In genomic region chr1:66930823-66931174, GRCh38 we compare ENCODE assay signal across 8 cellular contexts. TPM values are rescaled to one million over a fixed set of nuclear protein-coding genes. Genes with fewer than 3 reads are reported as not detected.
DNase-seq lines count a peak whose midpoint lies in the region; ATAC-seq lines count a peak whose summit lies in the region.

No MANE protein-coding gene starts in this region.

- peak overlapping the region; percentile 80 to 97 (median 90) for H3K4me3 ChIP-seq in subcutaneous abdominal adipose tissue (ENCODE audit: low read depth in 1 of 5, low read length in 5 of 5)

- peaks cover 7% of the 10 kb centered on the region for H3K36me3 Mint-ChIP-seq in T-helper 1 cell treated with Interleukin-12 subunit alpha and Interleukin-12 subunit beta and Interleukin-4 antibody, amounts not matched to agents 30 μg/mL and 1 μg/mL, for 36 hours (ENCODE audit: low read depth)
- H3K36me3 Mint-ChIP-seq in activated CD8-positive, alpha-beta T cell treated with anti-CD3 and anti-CD28 coated beads, Interleukin-2, amount 10 ng/mL, durations not matched to agents 7 days and 5 days (ENCODE audit: low read depth), result peaks cover 42% of the 10 kb centered on the region

- DNase-seq in T-helper 1 cell (no peak), iPS-NIHi11 (ENCODE audit: low spot score) (peak; percentile 17), SHP77 treated with DMSO at 0.1 percent for 48 hours (lab: John Stamatoyannopoulos, UW) (no peak), kidney glomerular epithelial cell (lab: John Stamatoyannopoulos, UW) (no peak)
- DNase-seq in activated CD8-positive, alpha-beta T cell treated with anti-CD3 and anti-CD28 coated beads, Interleukin-2, amount 10 ng/mL, durations not matched to agents 7 days and 5 days, result no peak

- peak overlapping the region; percentile 87 for H3K27ac Mint-ChIP-seq in T-helper 1 cell treated with Interleukin-12 subunit alpha and Interleukin-12 subunit beta and Interleukin-4 antibody, amounts not matched to agents 30 μg/mL and 1 μg/mL, for 36 hours
- H3K27ac Mint-ChIP-seq in activated CD8-positive, alpha-beta T cell treated with anti-CD3 and anti-CD28 coated beads, Interleukin-2, amount 10 ng/mL, durations not matched to agents 7 days and 5 days, result peak overlapping the region; percentile 84

- H3K4me1 Mint-ChIP-seq in T-helper 1 cell treated with Interleukin-12 subunit alpha and Interleukin-12 subunit beta and Interleukin-4 antibody, amounts not matched to agents 30 μg/mL and 1 μg/mL, for 36 hours (ENCODE audit: low read depth), result peaks cover 58% of the 10 kb centered on the region
- H3K4me1 Mint-ChIP-seq in activated CD8-positive, alpha-beta T cell treated with anti-CD3 and anti-CD28 coated beads, Interleukin-2, amount 10 ng/mL, durations not matched to agents 7 days and 5 days (ENCODE audit: low read depth), result peaks cover 64% of the 10 kb centered on the region

- POLR2A ChIA-PET in activated CD8-positive, alpha-beta T cell treated with anti-CD3 and anti-CD28 coated beads, Interleukin-2, amount 10 ng/mL, durations not matched to agents 7 days and 5 days (lab: Charles Lee), result interaction anchor here (0.5 to 1.7 kb wide), 8 partner anchors 8 to 385 kb away, joined by 3 to 11 read pairs (median 4); partner anchors contain the start of gene SLC35D1

- no peaks in the 10 kb centered on the region for H3K9me3 ChIP-seq in subcutaneous abdominal adipose tissue (ENCODE audit: control insufficient read depth in 5 of 5, low read length in 5 of 5)

- H3K4me1 ChIP-seq in subcutaneous abdominal adipose tissue (ENCODE audit: control insufficient read depth in 5 of 5, insufficient read depth in 5 of 5, low read length in 5 of 5), result peaks cover 6 to 45% (median 37%) of the 10 kb centered on the region in 5 donors

- ATAC-seq in activated CD8-positive, alpha-beta T cell treated with anti-CD3 and anti-CD28 coated beads, Interleukin-2, amount 10 ng/mL, durations not matched to agents 7 days and 5 days, result no peak
- ATAC-seq in HG02759 (IDR thresholded peaks at IDR 0.05; ENCODE audit: unreplicated experiment), result no peak

- no peaks in the 10 kb centered on the region for H3K36me3 ChIP-seq in subcutaneous abdominal adipose tissue (ENCODE audit: control insufficient read depth in 5 of 5, insufficient read depth in 5 of 5, low read length in 5 of 5)

- no peaks in the 10 kb centered on the region for H3K27me3 ChIP-seq in subcutaneous abdominal adipose tissue (ENCODE audit: control insufficient read depth in 5 of 5, insufficient read depth in 4 of 5, low read length in 5 of 5)

- peak overlapping the region; percentile 79 to 95 (median 90) for H3K9ac ChIP-seq in subcutaneous abdominal adipose tissue (ENCODE audit: low read length in 5 of 5)

- H3K9me3 Mint-ChIP-seq in T-helper 1 cell treated with Interleukin-12 subunit alpha and Interleukin-12 subunit beta and Interleukin-4 antibody, amounts not matched to agents 30 μg/mL and 1 μg/mL, for 36 hours, result no peaks in the 10 kb centered on the region
- H3K9me3 Mint-ChIP-seq in activated CD8-positive, alpha-beta T cell treated with anti-CD3 and anti-CD28 coated beads, Interleukin-2, amount 10 ng/mL, durations not matched to agents 7 days and 5 days (ENCODE audit: insufficient read depth), result no peaks in the 10 kb centered on the region

- CTCF ChIA-PET in activated CD8-positive, alpha-beta T cell treated with anti-CD3 and anti-CD28 coated beads, Interleukin-2, amount 10 ng/mL, durations not matched to agents 7 days and 5 days (lab: Charles Lee), result interaction anchor here (1.0 to 1.5 kb wide), 3 partner anchors 8 to 218 kb away, joined by 3 to 4 read pairs (median 4); no protein-coding TSS in a partner anchor

- peak overlapping the region; percentile 90 for H3K4me3 Mint-ChIP-seq in T-helper 1 cell treated with Interleukin-12 subunit alpha and Interleukin-12 subunit beta and Interleukin-4 antibody, amounts not matched to agents 30 μg/mL and 1 μg/mL, for 36 hours
- H3K4me3 Mint-ChIP-seq in activated CD8-positive, alpha-beta T cell treated with anti-CD3 and anti-CD28 coated beads, Interleukin-2, amount 10 ng/mL, durations not matched to agents 7 days and 5 days, result peak overlapping the region; percentile 81

- peak overlapping the region; percentile 91 for H3K27ac ChIP-seq in subcutaneous abdominal adipose tissue (ENCODE audit: low read depth, low read length)

- no peaks in the 10 kb centered on the region for H3K27me3 Mint-ChIP-seq in T-helper 1 cell treated with Interleukin-12 subunit alpha and Interleukin-12 subunit beta and Interleukin-4 antibody, amounts not matched to agents 30 μg/mL and 1 μg/mL, for 36 hours (ENCODE audit: low read depth)
- no peaks in the 10 kb centered on the region for H3K27me3 Mint-ChIP-seq in activated CD8-positive, alpha-beta T cell treated with anti-CD3 and anti-CD28 coated beads, Interleukin-2, amount 10 ng/mL, durations not matched to agents 7 days and 5 days (ENCODE audit: low read depth)

RNA-seq across cellular contexts. Expression of gene MIER1, which starts 6.0 kb away (rescaled TPM):
- 10 to 100 TPM; 49.3 to 54.1 TPM for total RNA-seq in activated CD8-positive, alpha-beta T cell treated with anti-CD3 and anti-CD28 coated beads, Interleukin-2, amount 10 ng/mL, durations not matched to agents 7 days and 5 days

RNA-seq across cellular contexts. Expression of gene DNAI4, which starts 6.1 kb away (rescaled TPM):
- 1 to 10 TPM; 1.4 to 3.6 TPM for total RNA-seq in activated CD8-positive, alpha-beta T cell treated with anti-CD3 and anti-CD28 coated beads, Interleukin-2, amount 10 ng/mL, durations not matched to agents 7 days and 5 days
